Comparison of ENCODE assay signal across 1 cellular context in the genomic region with DNA sequence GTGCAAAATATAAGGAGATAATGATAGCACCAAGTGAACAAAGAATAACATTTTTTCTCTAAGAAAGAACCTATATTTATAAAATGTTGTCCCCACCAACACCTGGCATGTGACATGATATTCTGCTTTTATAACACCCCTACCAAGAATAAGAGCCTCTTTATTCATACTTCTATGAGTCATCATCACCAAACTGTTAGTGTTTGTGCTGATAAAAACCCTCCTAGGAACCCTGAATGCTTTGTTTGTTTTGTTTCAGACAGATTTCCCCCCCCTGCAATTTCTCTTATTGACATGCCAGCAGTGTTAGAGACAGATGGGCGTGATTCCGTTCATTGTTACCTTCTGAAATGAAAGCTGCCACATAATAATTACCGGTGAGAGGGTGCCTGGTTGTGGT.
TF ChIP-seq lines count a peak whose summit lies in the region.

No MANE protein-coding gene starts in this region.

TF ChIP-seq in HepG2, 621 proteins besides CTCF, POLR2A, EP300 and RAD21 (continued from another document):
- TF ChIP-seq, protein P1, sequence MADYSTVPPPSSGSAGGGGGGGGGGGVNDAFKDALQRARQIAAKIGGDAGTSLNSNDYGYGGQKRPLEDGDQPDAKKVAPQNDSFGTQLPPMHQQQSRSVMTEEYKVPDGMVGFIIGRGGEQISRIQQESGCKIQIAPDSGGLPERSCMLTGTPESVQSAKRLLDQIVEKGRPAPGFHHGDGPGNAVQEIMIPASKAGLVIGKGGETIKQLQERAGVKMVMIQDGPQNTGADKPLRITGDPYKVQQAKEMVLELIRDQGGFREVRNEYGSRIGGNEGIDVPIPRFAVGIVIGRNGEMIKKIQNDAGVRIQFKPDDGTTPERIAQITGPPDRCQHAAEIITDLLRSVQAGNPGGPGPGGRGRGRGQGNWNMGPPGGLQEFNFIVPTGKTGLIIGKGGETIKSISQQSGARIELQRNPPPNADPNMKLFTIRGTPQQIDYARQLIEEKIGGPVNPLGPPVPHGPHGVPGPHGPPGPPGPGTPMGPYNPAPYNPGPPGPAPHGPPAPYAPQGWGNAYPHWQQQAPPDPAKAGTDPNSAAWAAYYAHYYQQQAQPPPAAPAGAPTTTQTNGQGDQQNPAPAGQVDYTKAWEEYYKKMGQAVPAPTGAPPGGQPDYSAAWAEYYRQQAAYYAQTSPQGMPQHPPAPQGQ (CRISPR knock-in tag; IDR thresholded peaks at IDR 0.05; ENCODE audit: borderline replicate concordance): no peak
